Comparison of ENCODE assay signal across 18 cellular contexts in the genomic region with DNA sequence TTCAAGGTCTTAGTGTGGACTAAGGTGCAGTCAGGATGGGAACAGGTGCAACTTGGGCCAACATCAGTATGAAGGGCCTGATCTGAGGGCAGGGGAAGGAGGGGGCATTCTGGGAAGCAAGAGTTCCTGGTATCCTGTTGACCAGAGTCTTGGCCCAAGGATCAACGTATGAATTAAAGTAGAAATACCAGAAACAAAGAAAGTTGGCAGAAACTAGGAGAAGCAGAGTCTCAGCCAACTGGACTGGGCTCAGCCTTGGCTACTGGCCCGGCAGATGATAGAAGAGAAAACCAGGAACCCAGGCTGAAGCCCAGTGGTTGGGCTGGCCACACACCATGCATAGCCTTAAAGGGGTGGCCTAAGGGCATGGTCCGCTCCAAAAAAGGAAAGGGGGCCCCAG. TPM values are rescaled to one million over a fixed set of nuclear protein-coding genes. Genes with fewer than 3 reads are reported as not detected.
"Had no signal": no experiment of that assay in that cellular context is flagged by ENCODE, and none has a peak within 500 bp of the region (broad histone marks: within the 10 kb centered on the region; RNA-seq: fewer than 3 reads in every experiment).

No MANE protein-coding gene starts in this region.

- H3K9me3 ChIP-seq: adrenal gland, right lobe of liver had no signal

- H3K36me3 ChIP-seq: adrenal gland, right lobe of liver, spleen had no signal

- ATAC-seq: activated CD4-positive, CD25-positive, alpha-beta regulatory T cell treated with anti-CD3 and anti-CD28 coated beads, Interleukin-2, amount 50 U/mL, for 24 hours; effector memory CD8-positive, alpha-beta T cell; left lobe of liver; right lobe of liver had no signal

- DNase-seq: activated naive CD4-positive, alpha-beta T cell treated with anti-CD3 and anti-CD28 coated beads, Interleukin-2, amount 50 U/mL, for 16 hours; activated T-cell treated with anti-CD3 and anti-CD28 coated beads, Interleukin-2, amount 50 U/mL, for 1 hour; adrenal gland; effector memory CD8-positive, alpha-beta T cell; foreskin fibroblast; mesenchymal stem cell; right lobe of liver; spleen; stimulated activated CD4-positive, alpha-beta T cell treated with anti-CD3 and anti-CD28 coated beads, Interleukin-1b, Interleukin-23, amount 100 ng/mL, for 48 hours; stimulated activated naive CD4-positive, alpha-beta T cell treated with Interleukin-2 at 50 U/mL for 16 hours; T-helper 2 cell had no signal

- H3K4me3 ChIP-seq: adrenal gland, right lobe of liver, spleen had no signal

- FAIRE-seq: islet of Langerhans had no signal

- H3K4me1 ChIP-seq: adrenal gland, right lobe of liver, spleen had no signal

- H3K27ac ChIP-seq: adrenal gland, right lobe of liver, spleen had no signal

- H3K27me3 ChIP-seq: adrenal gland, right lobe of liver had no signal

RNA-seq across cellular contexts. Expression of a gene that starts 2.3 kb away (rescaled TPM):
- total RNA-seq: adrenal gland, epithelial cell of proximal tubule, left lobe of liver, neural crest cell, right lobe of liver, spleen, temporal lobe, ureter had no signal
- polyA plus RNA-seq: adrenal gland, spleen had no signal

RNA-seq across cellular contexts. Expression of a gene that starts 14.3 kb away (rescaled TPM):
- total RNA-seq: epithelial cell of proximal tubule, left lobe of liver, right lobe of liver had no signal
- polyA plus RNA-seq: spleen had no signal
